ENCODE assay signal across 1 cellular context in the genomic region with DNA sequence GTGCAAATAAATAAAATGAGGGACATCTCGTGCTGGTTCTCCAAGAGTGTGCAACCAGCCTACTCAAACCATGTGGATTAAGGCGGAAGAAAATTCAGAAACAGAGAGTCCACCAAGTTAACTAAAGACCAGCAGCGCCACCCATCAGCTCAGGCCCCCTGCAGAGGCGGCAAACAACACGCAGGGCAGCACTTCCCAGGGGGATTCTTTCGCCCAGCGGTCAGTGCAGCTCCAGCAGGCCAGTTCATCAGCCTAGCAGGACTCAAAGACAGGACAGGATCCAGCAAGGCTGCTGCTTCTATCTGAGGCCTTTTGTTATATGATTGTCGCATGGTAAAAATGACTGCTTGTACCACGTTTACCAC.
TF ChIP-seq lines count a peak whose summit lies in the region.

No MANE protein-coding gene starts in this region.

TF ChIP-seq in A549, 52 proteins besides CTCF, POLR2A, EP300 and RAD21 (continued from another document):
- TF ChIP-seq, protein P1, sequence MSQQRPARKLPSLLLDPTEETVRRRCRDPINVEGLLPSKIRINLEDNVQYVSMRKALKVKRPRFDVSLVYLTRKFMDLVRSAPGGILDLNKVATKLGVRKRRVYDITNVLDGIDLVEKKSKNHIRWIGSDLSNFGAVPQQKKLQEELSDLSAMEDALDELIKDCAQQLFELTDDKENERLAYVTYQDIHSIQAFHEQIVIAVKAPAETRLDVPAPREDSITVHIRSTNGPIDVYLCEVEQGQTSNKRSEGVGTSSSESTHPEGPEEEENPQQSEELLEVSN (IDR thresholded peaks at IDR 0.05; ENCODE audit: borderline replicate concordance, low read depth) = no peak
- TF ChIP-seq RFX5 (IDR thresholded peaks at IDR 0.05) = no peak
- TF ChIP-seq ELK1 (IDR thresholded peaks at IDR 0.05; ENCODE audit: low read depth, low read length) = no peak
- no peak for TF ChIP-seq MAFK (IDR thresholded peaks at IDR 0.05; ENCODE audit: partially characterized antibody)
- no peak for TF ChIP-seq FOSB (CRISPR knock-in tag; IDR thresholded peaks at IDR 0.05)
- TF ChIP-seq, protein P2, sequence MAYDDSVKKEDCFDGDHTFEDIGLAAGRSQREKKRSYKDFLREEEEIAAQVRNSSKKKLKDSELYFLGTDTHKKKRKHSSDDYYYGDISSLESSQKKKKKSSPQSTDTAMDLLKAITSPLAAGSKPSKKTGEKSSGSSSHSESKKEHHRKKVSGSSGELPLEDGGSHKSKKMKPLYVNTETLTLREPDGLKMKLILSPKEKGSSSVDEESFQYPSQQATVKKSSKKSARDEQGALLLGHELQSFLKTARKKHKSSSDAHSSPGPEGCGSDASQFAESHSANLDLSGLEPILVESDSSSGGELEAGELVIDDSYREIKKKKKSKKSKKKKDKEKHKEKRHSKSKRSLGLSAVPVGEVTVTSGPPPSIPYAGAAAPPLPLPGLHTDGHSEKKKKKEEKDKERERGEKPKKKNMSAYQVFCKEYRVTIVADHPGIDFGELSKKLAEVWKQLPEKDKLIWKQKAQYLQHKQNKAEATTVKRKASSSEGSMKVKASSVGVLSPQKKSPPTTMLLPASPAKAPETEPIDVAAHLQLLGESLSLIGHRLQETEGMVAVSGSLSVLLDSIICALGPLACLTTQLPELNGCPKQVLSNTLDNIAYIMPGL (CRISPR knock-in tag; IDR thresholded peaks at IDR 0.05; ENCODE audit: borderline replicate concordance) = no peak
- TF ChIP-seq HOXB13 (CRISPR knock-in tag; IDR thresholded peaks at IDR 0.05; ENCODE audit: low read depth) = no peak
- no peak for TF ChIP-seq SMC3 (IDR thresholded peaks at IDR 0.05)
- no peak for TF ChIP-seq EHF (CRISPR knock-in tag; IDR thresholded peaks at IDR 0.05)
- TF ChIP-seq CEBPB (IDR thresholded peaks at IDR 0.05) = no peak
- no peak for TF ChIP-seq TFCP2L1 (CRISPR knock-in tag; IDR thresholded peaks at IDR 0.05)
- no peak for TF ChIP-seq RCOR1 (IDR thresholded peaks at IDR 0.05; ENCODE audit: low read depth, low read length)
- no peak for TF ChIP-seq ZSCAN20 (CRISPR knock-in tag; IDR thresholded peaks at IDR 0.05)
